In the genomic region with DNA sequence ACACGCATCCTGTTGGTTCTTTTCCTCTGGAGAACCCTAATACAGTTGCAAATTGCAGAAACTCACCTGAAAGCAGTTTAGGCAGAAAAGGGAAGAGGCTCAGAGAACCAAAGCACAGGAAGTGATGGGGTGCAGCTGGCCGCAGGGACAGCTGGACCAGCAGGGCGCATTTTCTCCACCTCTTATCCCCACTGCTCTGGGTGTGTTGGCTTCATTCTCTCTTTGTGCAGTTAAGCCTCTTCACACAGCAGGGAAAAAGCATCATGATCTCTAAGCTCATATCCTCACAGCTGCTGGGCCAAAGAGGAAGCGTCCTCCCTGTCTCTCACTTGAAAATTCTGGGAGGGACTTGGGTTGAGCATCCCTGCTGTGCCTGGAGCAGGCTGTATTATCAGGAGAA, we compare ENCODE assay signal across 16 cellular contexts. TPM values are rescaled to one million over a fixed set of nuclear protein-coding genes. Genes with fewer than 3 reads are reported as not detected.
A peak's percentile ranks its signal among the peaks of the same experiment; 100 is the strongest.
DNase-seq lines count a peak whose midpoint lies in the region; ATAC-seq and TF ChIP-seq lines count a peak whose summit lies in the region.
"Had no signal": no experiment of that assay in that cellular context is flagged by ENCODE, and none has a peak within 500 bp of the region (broad histone marks: within the 10 kb centered on the region; RNA-seq: fewer than 3 reads in every experiment).

No MANE protein-coding gene starts in this region.

- ATAC-seq in WTC11 = peak; percentile 66
- ATAC-seq in HG03097 (IDR thresholded peaks at IDR 0.05; ENCODE audit: low FRiP score, unreplicated experiment) = no peak
- ATAC-seq: K562, SK-N-SH treated with all-trans-retinoic acid at 6 μM for 48 hours had no signal

- H3K27me3 Mint-ChIP-seq in WTC11 (ENCODE audit: low read depth) = peaks cover 19% of the 10 kb centered on the region
- H3K27me3 Mint-ChIP-seq in activated naive CD4-positive, alpha-beta T cell treated with anti-CD3 and anti-CD28 coated beads, Interleukin-2, amount 10 ng/mL, durations not matched to agents 7 days and 5 days = peaks cover 35% of the 10 kb centered on the region

- DNase-seq in DMS153 (lab: John Stamatoyannopoulos, UW) = peak; percentile 21
- DNase-seq in DMS153 treated with DMSO at 0.1 percent for 48 hours (lab: John Stamatoyannopoulos, UW; ENCODE audit: unreplicated experiment) = no peak
- DNase-seq in NCI-H2227 treated with DMSO at 0.1 percent for 48 hours (lab: John Stamatoyannopoulos, UW) = peak; percentile 52
- DNase-seq in WTC11 (ENCODE audit: low spot score) = no peak
- DNase-seq in retina = peak; percentile 48
- no peak for DNase-seq in activated naive CD4-positive, alpha-beta T cell treated with anti-CD3 and anti-CD28 coated beads, Interleukin-2, amount 10 ng/mL, durations not matched to agents 7 days and 5 days
- no peak for DNase-seq in hippocampal formation (lab: John Stamatoyannopoulos, UW)
- DNase-seq: activated B cell treated with CpG ODN at 0.5 μM for 24 hours; activated T-cell treated with anti-CD3 and anti-CD28 coated beads, Interleukin-2, amount 50 U/mL, for 48 hours; Calu3; kidney glomerular epithelial cell; natural killer cell; NCI-H774 had no signal

- POLR2A ChIA-PET in WTC11 (lab: Charles Lee) = no interaction called here

- H3K27ac Mint-ChIP-seq in WTC11 = peak overlapping the region; percentile 44
- no peak overlapping the region for H3K27ac Mint-ChIP-seq in activated naive CD4-positive, alpha-beta T cell treated with anti-CD3 and anti-CD28 coated beads, Interleukin-2, amount 10 ng/mL, durations not matched to agents 7 days and 5 days
- H3K27ac Mint-ChIP-seq: activated B cell treated with CpG ODN at 0.5 μM for 24 hours, natural killer cell had no signal

- H3K36me3 Mint-ChIP-seq in WTC11 = no peaks in the 10 kb centered on the region
- H3K36me3 Mint-ChIP-seq in activated naive CD4-positive, alpha-beta T cell treated with anti-CD3 and anti-CD28 coated beads, Interleukin-2, amount 10 ng/mL, durations not matched to agents 7 days and 5 days = no peaks in the 10 kb centered on the region
- H3K36me3 Mint-ChIP-seq: natural killer cell had no signal

- H3K9me3 Mint-ChIP-seq in WTC11 = no peaks in the 10 kb centered on the region
- no peaks in the 10 kb centered on the region for H3K9me3 Mint-ChIP-seq in activated naive CD4-positive, alpha-beta T cell treated with anti-CD3 and anti-CD28 coated beads, Interleukin-2, amount 10 ng/mL, durations not matched to agents 7 days and 5 days
- H3K9me3 Mint-ChIP-seq: activated B cell treated with CpG ODN at 0.5 μM for 24 hours, natural killer cell had no signal

- no peak for TF ChIP-seq CTCF in WTC11 (IDR thresholded peaks at IDR 0.05)

- CTCF ChIA-PET in WTC11 (lab: Charles Lee) = interaction anchor here (1.0 to 4.9 kb wide), 6 partner anchors 9 to 84 kb away, joined by 3 to 35 read pairs (median 5); no protein-coding TSS in a partner anchor
- CTCF ChIA-PET in activated naive CD4-positive, alpha-beta T cell treated with anti-CD3 and anti-CD28 coated beads, Interleukin-2, amount 10 ng/mL, durations not matched to agents 7 days and 5 days (lab: Charles Lee) = interaction anchor here (0.7 to 3.5 kb wide), 2 partner anchors 9 to 283 kb away, joined by 3 to 19 read pairs; no protein-coding TSS in a partner anchor

- peaks cover 29% of the 10 kb centered on the region for H3K4me1 Mint-ChIP-seq in WTC11
- peaks cover 13% of the 10 kb centered on the region for H3K4me1 Mint-ChIP-seq in activated naive CD4-positive, alpha-beta T cell treated with anti-CD3 and anti-CD28 coated beads, Interleukin-2, amount 10 ng/mL, durations not matched to agents 7 days and 5 days

- no peak overlapping the region for H3K4me3 Mint-ChIP-seq in WTC11
- no peak overlapping the region for H3K4me3 Mint-ChIP-seq in activated naive CD4-positive, alpha-beta T cell treated with anti-CD3 and anti-CD28 coated beads, Interleukin-2, amount 10 ng/mL, durations not matched to agents 7 days and 5 days
- H3K4me3 Mint-ChIP-seq: activated B cell treated with CpG ODN at 0.5 μM for 24 hours, natural killer cell had no signal

TF ChIP-seq in WTC11, 78 proteins besides CTCF, POLR2A, EP300 and RAD21 (continues in another document):
- TF ChIP-seq, protein P1, sequence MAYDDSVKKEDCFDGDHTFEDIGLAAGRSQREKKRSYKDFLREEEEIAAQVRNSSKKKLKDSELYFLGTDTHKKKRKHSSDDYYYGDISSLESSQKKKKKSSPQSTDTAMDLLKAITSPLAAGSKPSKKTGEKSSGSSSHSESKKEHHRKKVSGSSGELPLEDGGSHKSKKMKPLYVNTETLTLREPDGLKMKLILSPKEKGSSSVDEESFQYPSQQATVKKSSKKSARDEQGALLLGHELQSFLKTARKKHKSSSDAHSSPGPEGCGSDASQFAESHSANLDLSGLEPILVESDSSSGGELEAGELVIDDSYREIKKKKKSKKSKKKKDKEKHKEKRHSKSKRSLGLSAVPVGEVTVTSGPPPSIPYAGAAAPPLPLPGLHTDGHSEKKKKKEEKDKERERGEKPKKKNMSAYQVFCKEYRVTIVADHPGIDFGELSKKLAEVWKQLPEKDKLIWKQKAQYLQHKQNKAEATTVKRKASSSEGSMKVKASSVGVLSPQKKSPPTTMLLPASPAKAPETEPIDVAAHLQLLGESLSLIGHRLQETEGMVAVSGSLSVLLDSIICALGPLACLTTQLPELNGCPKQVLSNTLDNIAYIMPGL (CRISPR knock-in tag; IDR thresholded peaks at IDR 0.05) = no peak
- TF ChIP-seq, protein P2, sequence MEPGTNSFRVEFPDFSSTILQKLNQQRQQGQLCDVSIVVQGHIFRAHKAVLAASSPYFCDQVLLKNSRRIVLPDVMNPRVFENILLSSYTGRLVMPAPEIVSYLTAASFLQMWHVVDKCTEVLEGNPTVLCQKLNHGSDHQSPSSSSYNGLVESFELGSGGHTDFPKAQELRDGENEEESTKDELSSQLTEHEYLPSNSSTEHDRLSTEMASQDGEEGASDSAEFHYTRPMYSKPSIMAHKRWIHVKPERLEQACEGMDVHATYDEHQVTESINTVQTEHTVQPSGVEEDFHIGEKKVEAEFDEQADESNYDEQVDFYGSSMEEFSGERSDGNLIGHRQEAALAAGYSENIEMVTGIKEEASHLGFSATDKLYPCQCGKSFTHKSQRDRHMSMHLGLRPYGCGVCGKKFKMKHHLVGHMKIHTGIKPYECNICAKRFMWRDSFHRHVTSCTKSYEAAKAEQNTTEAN (CRISPR knock-in tag; IDR thresholded peaks at IDR 0.05) = 0 out of 2 replicates have a peak, but pooled peaks have one; percentile 49
- TF ChIP-seq JAZF1 (CRISPR knock-in tag; IDR thresholded peaks at IDR 0.05) (no peak), ERG (CRISPR knock-in tag; IDR thresholded peaks at IDR 0.05) (no peak), TEAD1 (CRISPR knock-in tag; IDR thresholded peaks at IDR 0.05) (no peak), ETV6 (CRISPR knock-in tag; IDR thresholded peaks at IDR 0.05) (no peak), AR (CRISPR knock-in tag; IDR thresholded peaks at IDR 0.05) (no peak)
- TF ChIP-seq, protein P3, sequence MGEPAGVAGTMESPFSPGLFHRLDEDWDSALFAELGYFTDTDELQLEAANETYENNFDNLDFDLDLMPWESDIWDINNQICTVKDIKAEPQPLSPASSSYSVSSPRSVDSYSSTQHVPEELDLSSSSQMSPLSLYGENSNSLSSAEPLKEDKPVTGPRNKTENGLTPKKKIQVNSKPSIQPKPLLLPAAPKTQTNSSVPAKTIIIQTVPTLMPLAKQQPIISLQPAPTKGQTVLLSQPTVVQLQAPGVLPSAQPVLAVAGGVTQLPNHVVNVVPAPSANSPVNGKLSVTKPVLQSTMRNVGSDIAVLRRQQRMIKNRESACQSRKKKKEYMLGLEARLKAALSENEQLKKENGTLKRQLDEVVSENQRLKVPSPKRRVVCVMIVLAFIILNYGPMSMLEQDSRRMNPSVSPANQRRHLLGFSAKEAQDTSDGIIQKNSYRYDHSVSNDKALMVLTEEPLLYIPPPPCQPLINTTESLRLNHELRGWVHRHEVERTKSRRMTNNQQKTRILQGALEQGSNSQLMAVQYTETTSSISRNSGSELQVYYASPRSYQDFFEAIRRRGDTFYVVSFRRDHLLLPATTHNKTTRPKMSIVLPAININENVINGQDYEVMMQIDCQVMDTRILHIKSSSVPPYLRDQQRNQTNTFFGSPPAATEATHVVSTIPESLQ (CRISPR knock-in tag; IDR thresholded peaks at IDR 0.05) = no peak

RNA-seq across cellular contexts. Expression of gene LRRC75A, which starts 20.0 kb away (rescaled TPM):
- 13.7 to 22.9 TPM (median 14.7 TPM) in 3 replicates for total RNA-seq in WTC11 (2021)

RNA-seq across cellular contexts. Expression of gene ZNF287, which starts 57.0 kb away (rescaled TPM):
- 5.4 to 8.9 TPM (median 8.1 TPM) in 3 replicates for total RNA-seq in WTC11 (2021)
- total RNA-seq: Calu3 had no signal

Comparison
In these comparisons a context has a peak if more than half of its experiments do, and no peak if none do; other contexts are left out.
1. DNase-seq: peak in DMS153 (single experiment), NCI-H2227 treated with DMSO at 0.1 percent for 48 hours (single experiment) and retina (single experiment); none in DMS153 treated with DMSO at 0.1 percent for 48 hours (single experiment), WTC11 (single experiment), activated naive CD4-positive, alpha-beta T cell treated with anti-CD3 and anti-CD28 coated beads, Interleukin-2, amount 10 ng/mL, durations not matched to agents 7 days and 5 days (single experiment) and hippocampal formation (0 of 2).